In the genomic region with DNA sequence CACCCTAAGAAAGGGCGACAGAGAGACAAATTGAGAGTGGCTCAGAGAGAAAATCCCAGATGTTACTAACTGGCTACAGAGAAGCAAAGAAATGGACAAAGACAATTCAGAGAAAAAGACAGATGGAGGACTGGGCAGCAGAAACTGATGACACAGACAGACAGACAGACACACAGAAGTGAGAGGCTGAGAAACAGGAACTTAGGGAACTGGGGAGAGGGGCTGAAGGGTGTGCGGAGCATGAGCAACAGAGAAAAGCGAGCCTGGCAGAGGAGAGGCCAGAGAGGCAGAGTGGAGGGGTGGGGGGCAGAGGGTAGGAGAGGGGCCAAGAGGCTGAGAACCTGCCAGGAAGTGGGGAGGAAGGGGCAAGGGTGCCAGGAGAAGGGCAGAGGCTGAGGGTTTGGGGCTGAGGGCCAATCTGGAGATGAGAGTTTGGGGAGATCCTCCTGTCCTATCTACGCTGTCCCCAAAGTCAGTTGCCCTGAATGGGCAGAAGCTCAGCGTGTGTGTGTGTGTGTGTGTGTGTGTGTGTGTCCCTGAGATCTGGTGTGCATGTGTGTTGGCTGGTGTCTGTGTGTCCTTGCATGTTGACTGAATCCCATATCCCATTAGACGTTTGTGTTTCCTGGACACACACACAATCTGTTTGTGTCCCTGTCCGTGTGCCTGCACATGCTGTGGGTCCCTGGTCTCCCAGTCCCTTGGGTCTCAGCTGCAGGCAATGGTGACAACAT, we compare ENCODE assay signal across 1 cellular context.
TF ChIP-seq lines count a peak whose summit lies in the region.

No MANE protein-coding gene starts in this region.

TF ChIP-seq in HEK293, 187 proteins besides CTCF, POLR2A, EP300 and RAD21 (continued from another document):
- TF ChIP-seq, protein P1, sequence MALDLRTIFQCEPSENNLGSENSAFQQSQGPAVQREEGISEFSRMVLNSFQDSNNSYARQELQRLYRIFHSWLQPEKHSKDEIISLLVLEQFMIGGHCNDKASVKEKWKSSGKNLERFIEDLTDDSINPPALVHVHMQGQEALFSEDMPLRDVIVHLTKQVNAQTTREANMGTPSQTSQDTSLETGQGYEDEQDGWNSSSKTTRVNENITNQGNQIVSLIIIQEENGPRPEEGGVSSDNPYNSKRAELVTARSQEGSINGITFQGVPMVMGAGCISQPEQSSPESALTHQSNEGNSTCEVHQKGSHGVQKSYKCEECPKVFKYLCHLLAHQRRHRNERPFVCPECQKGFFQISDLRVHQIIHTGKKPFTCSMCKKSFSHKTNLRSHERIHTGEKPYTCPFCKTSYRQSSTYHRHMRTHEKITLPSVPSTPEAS (tag by site-specific recombination; IDR thresholded peaks at IDR 0.05) = peak; percentile 66
